Comparison of ENCODE assay signal across 1 cellular context in genomic region chr2:55112229-55113016, GRCh38.
TF ChIP-seq lines count a peak whose summit lies in the region.

No MANE protein-coding gene starts in this region.

TF ChIP-seq in HepG2, 621 proteins besides CTCF, POLR2A, EP300 and RAD21 (continued from another document and continues in another):
- TF ChIP-seq SALL1 (CRISPR knock-in tag; IDR thresholded peaks at IDR 0.05) = 0 out of 2 replicates have a peak, but pooled peaks have one; percentile 4
- no peak for TF ChIP-seq ADNP (CRISPR knock-in tag; IDR thresholded peaks at IDR 0.05)
- TF ChIP-seq ZBTB7B (CRISPR knock-in tag; IDR thresholded peaks at IDR 0.05) = peak; percentile 19; the same call in 1 of the 2 replicates
- TF ChIP-seq MED8 (CRISPR knock-in tag; IDR thresholded peaks at IDR 0.05; ENCODE audit: insufficient replicate concordance) = no peak
- 0 out of 2 replicates have a peak, but pooled peaks have one; percentile 32 for TF ChIP-seq ZNF335 (CRISPR knock-in tag; IDR thresholded peaks at IDR 0.05)
- TF ChIP-seq PRDM15 (CRISPR knock-in tag; IDR thresholded peaks at IDR 0.05) = no peak
- no peak for TF ChIP-seq NCOA1 (CRISPR knock-in tag; IDR thresholded peaks at IDR 0.05)
- no peak for TF ChIP-seq XBP1 (CRISPR knock-in tag; IDR thresholded peaks at IDR 0.05)
- no peak for TF ChIP-seq GLI4 (CRISPR knock-in tag; IDR thresholded peaks at IDR 0.05; ENCODE audit: borderline replicate concordance)
- 0 out of 2 replicates have a peak, but pooled peaks have one; percentile 11 for TF ChIP-seq RCOR2 (CRISPR knock-in tag; IDR thresholded peaks at IDR 0.05)
- TF ChIP-seq FOXJ3 (CRISPR knock-in tag; IDR thresholded peaks at IDR 0.05; ENCODE audit: borderline replicate concordance) = no peak
- no peak for TF ChIP-seq ZFP37 (CRISPR knock-in tag; IDR thresholded peaks at IDR 0.05; ENCODE audit: borderline replicate concordance)
- TF ChIP-seq HDAC1 (CRISPR knock-in tag; IDR thresholded peaks at IDR 0.05) = peak; percentile 46; the same call in 1 of the 2 replicates
- no peak for TF ChIP-seq RFX5 (IDR thresholded peaks at IDR 0.05; ENCODE audit: low read depth, low read length)
- no peak; the same call in 1 of the 2 replicates for TF ChIP-seq CEBPG (CRISPR knock-in tag; IDR thresholded peaks at IDR 0.05)
- TF ChIP-seq GPN1 (CRISPR knock-in tag; IDR thresholded peaks at IDR 0.05; ENCODE audit: borderline replicate concordance) = no peak
- TF ChIP-seq ZNF564 (CRISPR knock-in tag; IDR thresholded peaks at IDR 0.05) = no peak
- TF ChIP-seq ZFX (CRISPR knock-in tag; IDR thresholded peaks at IDR 0.05; ENCODE audit: low read depth) = peak; percentile 16; the same call in 1 of the 2 replicates
- no peak for TF ChIP-seq HMG20A (CRISPR knock-in tag; IDR thresholded peaks at IDR 0.05; ENCODE audit: borderline replicate concordance)
- no peak for TF ChIP-seq SP1 (IDR thresholded peaks at IDR 0.05)
- no peak for TF ChIP-seq SP1 (CRISPR knock-in tag; IDR thresholded peaks at IDR 0.05)
- TF ChIP-seq FLYWCH1 (CRISPR knock-in tag; IDR thresholded peaks at IDR 0.05) = no peak
- TF ChIP-seq ZFP36L2 (CRISPR knock-in tag; IDR thresholded peaks at IDR 0.05) = no peak
- no peak for TF ChIP-seq HBP1 (CRISPR knock-in tag; IDR thresholded peaks at IDR 0.05; ENCODE audit: low read depth)
- no peak for TF ChIP-seq ZNF143 (CRISPR knock-in tag; IDR thresholded peaks at IDR 0.05)
- TF ChIP-seq ZNF326 (CRISPR knock-in tag; IDR thresholded peaks at IDR 0.05; ENCODE audit: borderline replicate concordance) = no peak
- TF ChIP-seq ZC3H13 (CRISPR knock-in tag; IDR thresholded peaks at IDR 0.05) = no peak
- TF ChIP-seq NFYC (CRISPR knock-in tag; IDR thresholded peaks at IDR 0.05) = no peak
- no peak for TF ChIP-seq JUN (CRISPR knock-in tag; IDR thresholded peaks at IDR 0.05)
- 0 out of 2 replicates have a peak, but pooled peaks have one; percentile 1 for TF ChIP-seq ZNF205 (CRISPR knock-in tag; IDR thresholded peaks at IDR 0.05)
- TF ChIP-seq ISL2 (CRISPR knock-in tag; IDR thresholded peaks at IDR 0.05) = no peak
- no peak for TF ChIP-seq ZNF710 (CRISPR knock-in tag; IDR thresholded peaks at IDR 0.05; ENCODE audit: borderline replicate concordance)
- TF ChIP-seq ZBTB14 (CRISPR knock-in tag; IDR thresholded peaks at IDR 0.05) = no peak
- no peak for TF ChIP-seq ZNF891 (CRISPR knock-in tag; IDR thresholded peaks at IDR 0.05)
- TF ChIP-seq ZNF773 (CRISPR knock-in tag; IDR thresholded peaks at IDR 0.05; ENCODE audit: borderline replicate concordance) = no peak
- no peak for TF ChIP-seq THAP9 (CRISPR knock-in tag; IDR thresholded peaks at IDR 0.05; ENCODE audit: borderline replicate concordance)
- TF ChIP-seq ZMYM2 (CRISPR knock-in tag; IDR thresholded peaks at IDR 0.05) = no peak; the same call in 1 of the 2 replicates
- TF ChIP-seq REPIN1 (CRISPR knock-in tag; IDR thresholded peaks at IDR 0.05; ENCODE audit: borderline replicate concordance, low read depth) = no peak
- TF ChIP-seq KAT2B (IDR thresholded peaks at IDR 0.05; ENCODE audit: borderline replicate concordance, low read depth, low read length) = no peak
- TF ChIP-seq ZNF20 (CRISPR knock-in tag; IDR thresholded peaks at IDR 0.05) = no peak
- TF ChIP-seq GATAD1 (CRISPR knock-in tag; IDR thresholded peaks at IDR 0.05) = no peak
- no peak for TF ChIP-seq ZNF550 (CRISPR knock-in tag; IDR thresholded peaks at IDR 0.05; ENCODE audit: borderline replicate concordance)
- TF ChIP-seq ZNF552 (CRISPR knock-in tag; IDR thresholded peaks at IDR 0.05; ENCODE audit: borderline replicate concordance) = no peak
- no peak for TF ChIP-seq MIER2 (CRISPR knock-in tag; IDR thresholded peaks at IDR 0.05)
- TF ChIP-seq ASH2L (IDR thresholded peaks at IDR 0.05; ENCODE audit: insufficient read length, low read depth, low read length) = peak; percentile 55
- no peak for TF ChIP-seq BRD4 (CRISPR knock-in tag; IDR thresholded peaks at IDR 0.05)
- TF ChIP-seq DNMT3B (CRISPR knock-in tag; conservative IDR thresholded peaks at IDR 0.05) = 0 out of 2 replicates have a peak, but pooled peaks have one; percentile 57
- TF ChIP-seq KLF9 (CRISPR knock-in tag; IDR thresholded peaks at IDR 0.05; ENCODE audit: low read depth) = no peak
- TF ChIP-seq ZBTB4 (CRISPR knock-in tag; IDR thresholded peaks at IDR 0.05; ENCODE audit: borderline replicate concordance) = no peak
- no peak for TF ChIP-seq ZNF430 (CRISPR knock-in tag; IDR thresholded peaks at IDR 0.05)
- TF ChIP-seq ZNF850 (CRISPR knock-in tag; conservative IDR thresholded peaks at IDR 0.05) = 0 out of 2 replicates have a peak, but pooled peaks have one; percentile 57
- peak; percentile 35; the same call in 1 of the 2 replicates for TF ChIP-seq ARID4A (CRISPR knock-in tag; IDR thresholded peaks at IDR 0.05; ENCODE audit: borderline replicate concordance)
- TF ChIP-seq RAD51 (IDR thresholded peaks at IDR 0.05; ENCODE audit: borderline replicate concordance) = no peak
